In genomic region chr12:14367097-14367661, GRCh38 we compare ENCODE assay signal across 7 cellular contexts. TPM values are rescaled to one million over a fixed set of nuclear protein-coding genes. Genes with fewer than 3 reads are reported as not detected.
DNase-seq lines count a peak whose midpoint lies in the region; ATAC-seq and TF ChIP-seq lines count a peak whose summit lies in the region.

No MANE protein-coding gene starts in this region.

- H3K27ac ChIP-seq in KOPT-K1 (ENCODE audit: low read depth, low read length, poor library complexity, severe bottlenecking) (peak overlapping the region; percentile 88), iPS DF 6.9 (ENCODE audit: low read length) (no peak overlapping the region)

- DNase-seq in activated naive CD4-positive, alpha-beta T cell treated with anti-CD3 and anti-CD28 coated beads, Interleukin-2, amount 50 U/mL, for 72 hours (ENCODE audit: low spot score in 2 of 2), result no peak
- DNase-seq in iPS DF 6.9 (ENCODE audit: low read depth, low spot score), result no peak
- DNase-seq in stimulated activated naive CD8-positive, alpha-beta T cell treated with anti-CD3 and anti-CD28 coated beads, Interleukin-15, Interleukin-2, amounts not matched to agents 100 U/mL and 50 U/mL, for 24 hours, result no peak
- DNase-seq in omental fat pad (ENCODE audit: low spot score), result no peak

- peak overlapping the region; percentile 66; the same call in 1 of the 2 replicates for H3K4me3 ChIP-seq in GM08714 (ENCODE audit: low read length)
- peak overlapping the region; percentile 27; the same call in 1 of the 2 replicates for H3K4me3 ChIP-seq in iPS DF 6.9 (ENCODE audit: low read length)

- TF ChIP-seq CTCF in omental fat pad (IDR thresholded peaks at IDR 0.05), result no peak

- H3K9me3 Mint-ChIP-seq in activated naive CD4-positive, alpha-beta T cell treated with anti-CD3 and anti-CD28 coated beads, Interleukin-2, amount 50 U/mL, for 72 hours, result peaks cover 4 to 5% of the 10 kb centered on the region in 2 donors

- H3K36me3 Mint-ChIP-seq in activated naive CD4-positive, alpha-beta T cell treated with anti-CD3 and anti-CD28 coated beads, Interleukin-2, amount 50 U/mL, for 72 hours, result peaks cover 24 to 41% of the 10 kb centered on the region in 2 donors

- peaks cover 11% of the 10 kb centered on the region; the same call in 1 of the 2 replicates for H3K36me3 ChIP-seq in KOPT-K1 (ENCODE audit: insufficient read depth, low read length)
- H3K36me3 ChIP-seq in iPS DF 6.9 (ENCODE audit: control insufficient read depth, insufficient read depth, low read length), result no peaks in the 10 kb centered on the region

- peaks cover 9% of the 10 kb centered on the region for H3K9me3 ChIP-seq in KOPT-K1 (ENCODE audit: insufficient read depth, low read length, poor library complexity, severe bottlenecking)
- no peaks in the 10 kb centered on the region for H3K9me3 ChIP-seq in iPS DF 6.9 (ENCODE audit: control insufficient read depth, insufficient read depth, low read length)

- H3K27ac Mint-ChIP-seq in activated naive CD4-positive, alpha-beta T cell treated with anti-CD3 and anti-CD28 coated beads, Interleukin-2, amount 50 U/mL, for 72 hours, result peak overlapping the region; percentile 97 to 100

- H3K4me1 ChIP-seq in iPS DF 6.9 (ENCODE audit: control insufficient read depth, insufficient read depth, low read length), result no peaks in the 10 kb centered on the region

- ATAC-seq in GM21423 (IDR thresholded peaks at IDR 0.05; ENCODE audit: unreplicated experiment) (peak; percentile 29), omental fat pad (ENCODE audit: low FRiP score) (no peak)
- peak; percentile 39 to 68 for ATAC-seq in activated naive CD4-positive, alpha-beta T cell treated with anti-CD3 and anti-CD28 coated beads, Interleukin-2, amount 50 U/mL, for 72 hours
- ATAC-seq in stimulated activated naive CD8-positive, alpha-beta T cell treated with anti-CD3 and anti-CD28 coated beads, Interleukin-15, Interleukin-2, amounts not matched to agents 100 U/mL and 50 U/mL, for 24 hours, result peak; percentile 62

- no peaks in the 10 kb centered on the region for H3K27me3 ChIP-seq in iPS DF 6.9 (ENCODE audit: control insufficient read depth, insufficient read depth, low read length)

- 100% methylated on average over 1 of the region's 6 CpGs for WGBS in iPS DF 6.9 (ENCODE audit: insufficient coverage, insufficient read length)

RNA-seq across cellular contexts. Expression of gene ATF7IP, which starts 1.7 kb away (rescaled TPM):
- 10 to 100 TPM; 78.1 to 85.5 TPM for total RNA-seq in activated naive CD4-positive, alpha-beta T cell treated with anti-CD3 and anti-CD28 coated beads, Interleukin-2, amount 50 U/mL, for 72 hours
- total RNA-seq in omental fat pad, result 10 to 100 TPM; 23.9 to 70.0 (median 34.2) TPM
